Comparison of ENCODE assay signal across 13 cellular contexts in the genomic region with DNA sequence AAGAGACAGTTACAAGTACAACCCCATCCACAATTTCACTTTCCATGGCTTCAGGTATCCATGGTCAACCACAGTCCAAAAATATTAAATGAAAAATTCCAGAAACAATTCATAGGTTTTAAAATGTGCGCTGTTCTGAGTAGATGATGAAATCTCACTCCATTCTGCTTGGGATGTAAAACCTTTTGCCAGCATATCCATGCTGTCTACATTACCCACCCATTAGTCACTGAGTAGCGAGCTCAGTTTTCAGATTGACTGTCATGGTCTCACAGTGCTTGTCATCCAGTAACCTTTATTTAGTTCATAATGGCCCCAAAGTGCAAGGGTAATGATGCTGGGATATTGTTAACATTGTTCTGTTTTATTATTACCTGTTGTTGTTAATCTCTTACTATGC. TPM values are rescaled to one million over a fixed set of nuclear protein-coding genes. Genes with fewer than 3 reads are reported as not detected.
DNase-seq lines count a peak whose midpoint lies in the region; ATAC-seq and TF ChIP-seq lines count a peak whose summit lies in the region.
"Had no signal": no experiment of that assay in that cellular context is flagged by ENCODE, and none has a peak within 500 bp of the region (broad histone marks: within the 10 kb centered on the region; RNA-seq: fewer than 3 reads in every experiment).

No MANE protein-coding gene starts in this region.

- H3K27ac ChIP-seq in AG04450 (ENCODE audit: low read depth, low read length): peak overlapping the region; percentile 58
- H3K27ac ChIP-seq in mesenchymal stem cell (ENCODE audit: low read length, poor library complexity, severe bottlenecking): peak overlapping the region; percentile 47
- H3K27ac ChIP-seq: PC-9, upper lobe of right lung had no signal

- no peaks in the 10 kb centered on the region for H3K27me3 ChIP-seq in AG04450 (ENCODE audit: control insufficient read depth, insufficient read depth, low read length)
- H3K27me3 ChIP-seq in mesenchymal stem cell (ENCODE audit: control insufficient read depth in 1 of 2, insufficient read depth in 1 of 2, low read length in 2 of 2): no peaks in the 10 kb centered on the region
- H3K27me3 ChIP-seq: upper lobe of right lung had no signal

- peaks cover 5% of the 10 kb centered on the region for H3K79me1 ChIP-seq in mesenchymal stem cell (replicated peaks; ENCODE audit: low read length, poor library complexity, severe bottlenecking)

- no peak overlapping the region for H3K18ac ChIP-seq in mesenchymal stem cell (ENCODE audit: low read depth in 1 of 2, low read length in 2 of 2)

- H3K23ac ChIP-seq in mesenchymal stem cell (ENCODE audit: low read length in 2 of 2): no peak overlapping the region

- H2BK15ac ChIP-seq in mesenchymal stem cell (ENCODE audit: low read depth, poor library complexity, severe bottlenecking): no peak overlapping the region

- DNase-seq in AG04450 (ENCODE audit: low read depth, low spot score) (peak; percentile 56), HCEC 1CT (peak; percentile 90), astrocyte of the spinal cord (ENCODE audit: low read depth, low spot score) (peak; percentile 87), mesenchymal stem cell (peak; percentile 56), NCI-H187 (lab: John Stamatoyannopoulos, UW) (no peak), mesenteric fat pad (ENCODE audit: low spot score) (no peak)
- no peak for DNase-seq in activated effector memory CD4-positive, alpha-beta T cell treated with Interleukin-2 at 50 U/mL for 16 hours
- DNase-seq: GOT3, NCI-H2171 treated with DMSO at 0.1 percent for 48 hours, PC-9, retina, upper lobe of right lung had no signal

- H4K91ac ChIP-seq in mesenchymal stem cell (ENCODE audit: low read length): no peak overlapping the region

- no peak overlapping the region for H3K14ac ChIP-seq in mesenchymal stem cell (ENCODE audit: low read length in 2 of 2)

- H3K4ac ChIP-seq in mesenchymal stem cell (ENCODE audit: low read depth in 1 of 2, low read length in 2 of 2): no peak overlapping the region

- H3K4me3 ChIP-seq in AG04450 (ENCODE audit: low read depth, low read length) (no peak overlapping the region), astrocyte of the spinal cord (ENCODE audit: low read depth, low read length) (no peak overlapping the region), mesenchymal stem cell (ENCODE audit: insufficient read depth in 1 of 2, low read depth in 1 of 2, low read length in 2 of 2) (no peak overlapping the region)
- H3K4me3 ChIP-seq: PC-9, upper lobe of right lung had no signal

- no peak overlapping the region for H4K8ac ChIP-seq in mesenchymal stem cell (ENCODE audit: low read length)

- CTCF ChIA-PET in AG04450 (lab: Charles Lee): interaction anchor here (1.0 to 1.4 kb wide), 2 partner anchors 103 to 252 kb away, joined by 3 read pairs; partner anchors contain the start of gene ELAC1

- no peak overlapping the region for H3K4me2 ChIP-seq in mesenchymal stem cell (ENCODE audit: low read length, poor library complexity, severe bottlenecking)
- H3K4me2 ChIP-seq: PC-9 had no signal

- H3K9me3 ChIP-seq in AG04450 (ENCODE audit: control insufficient read depth, insufficient read depth, low read length) (no peaks in the 10 kb centered on the region), mesenchymal stem cell (ENCODE audit: control insufficient read depth, low read length) (no peaks in the 10 kb centered on the region)
- H3K9me3 ChIP-seq: upper lobe of right lung had no signal

- no peak overlapping the region for H2AK5ac ChIP-seq in mesenchymal stem cell (ENCODE audit: low read length, severe bottlenecking)

- no peak for ATAC-seq in GM19324 (IDR thresholded peaks at IDR 0.05; ENCODE audit: low FRiP score, unreplicated experiment)
- ATAC-seq: upper lobe of right lung had no signal

- peaks cover 4% of the 10 kb centered on the region for H3K4me1 ChIP-seq in mesenchymal stem cell (ENCODE audit: control insufficient read depth, insufficient read depth, low read depth, low read length)
- H3K4me1 ChIP-seq: upper lobe of right lung had no signal

- no peak overlapping the region for H2BK12ac ChIP-seq in mesenchymal stem cell (ENCODE audit: low read length in 2 of 2)

- TF ChIP-seq CTCF in AG04450 (IDR thresholded peaks at IDR 0.05; ENCODE audit: low read depth, low read length): no peak
- no peak for TF ChIP-seq CTCF in astrocyte of the spinal cord (IDR thresholded peaks at IDR 0.05; ENCODE audit: low read depth, low read length)

- 94% methylated on average over 1 of the region's 2 CpGs for WGBS in mesenchymal stem cell

- no peak overlapping the region for H2BK120ac ChIP-seq in mesenchymal stem cell (ENCODE audit: low read depth, low read length)

- POLR2A ChIA-PET in AG04450 (lab: Yijun Ruan, JAX): interaction anchor here (1.1 kb wide), 1 partner anchor 127 kb away, joined by 4 read pairs; the partner anchor contains the start of gene MEX3C

- no peak overlapping the region for H3K9ac ChIP-seq in mesenchymal stem cell (ENCODE audit: low read length)

- no peak overlapping the region for H2AFZ ChIP-seq in mesenchymal stem cell (ENCODE audit: low read depth, low read length)
- H2AFZ ChIP-seq: PC-9 had no signal

- no peak overlapping the region for H2BK5ac ChIP-seq in mesenchymal stem cell (ENCODE audit: low read depth, low read length, poor library complexity, severe bottlenecking)

- H3K36me3 ChIP-seq in mesenchymal stem cell (ENCODE audit: control insufficient read depth in 1 of 2, insufficient read depth in 2 of 2, low read depth in 1 of 2, low read length in 2 of 2): peaks cover 2 to 69% of the 10 kb centered on the region in 2 experiments

- in situ Hi-C loops in astrocyte of the spinal cord (cut with HindIII; ENCODE audit: low sequenced_read_pairs): no loop called here

RNA-seq across cellular contexts. Expression of gene SMAD4, which starts 40.5 kb away (rescaled TPM):
- 92.1 and 139 TPM in 2 replicates for polyA plus RNA-seq in AG04450 (2011; rRNA removed)
- polyA minus RNA-seq in AG04450 (2011; rRNA and poly(A)+ RNA removed): 81.8 and 105 TPM in 2 replicates
- polyA plus RNA-seq in mesenchymal stem cell (2013, experiment 1 of 2): 42.1 TPM
- polyA plus RNA-seq in mesenchymal stem cell (2013, experiment 2 of 2): 43.5 TPM
- total RNA-seq in mesenteric fat pad: 87.0 TPM

Comparison
In these comparisons a context has a peak if more than half of its experiments do, and no peak if none do; other contexts are left out.
1. DNase-seq: peak in AG04450 (single experiment), HCEC 1CT (single experiment), astrocyte of the spinal cord (single experiment) and mesenchymal stem cell (single experiment); none in NCI-H187 (0 of 2), mesenteric fat pad (single experiment) and activated effector memory CD4-positive, alpha-beta T cell treated with Interleukin-2 at 50 U/mL for 16 hours (single experiment).